In the genomic region with DNA sequence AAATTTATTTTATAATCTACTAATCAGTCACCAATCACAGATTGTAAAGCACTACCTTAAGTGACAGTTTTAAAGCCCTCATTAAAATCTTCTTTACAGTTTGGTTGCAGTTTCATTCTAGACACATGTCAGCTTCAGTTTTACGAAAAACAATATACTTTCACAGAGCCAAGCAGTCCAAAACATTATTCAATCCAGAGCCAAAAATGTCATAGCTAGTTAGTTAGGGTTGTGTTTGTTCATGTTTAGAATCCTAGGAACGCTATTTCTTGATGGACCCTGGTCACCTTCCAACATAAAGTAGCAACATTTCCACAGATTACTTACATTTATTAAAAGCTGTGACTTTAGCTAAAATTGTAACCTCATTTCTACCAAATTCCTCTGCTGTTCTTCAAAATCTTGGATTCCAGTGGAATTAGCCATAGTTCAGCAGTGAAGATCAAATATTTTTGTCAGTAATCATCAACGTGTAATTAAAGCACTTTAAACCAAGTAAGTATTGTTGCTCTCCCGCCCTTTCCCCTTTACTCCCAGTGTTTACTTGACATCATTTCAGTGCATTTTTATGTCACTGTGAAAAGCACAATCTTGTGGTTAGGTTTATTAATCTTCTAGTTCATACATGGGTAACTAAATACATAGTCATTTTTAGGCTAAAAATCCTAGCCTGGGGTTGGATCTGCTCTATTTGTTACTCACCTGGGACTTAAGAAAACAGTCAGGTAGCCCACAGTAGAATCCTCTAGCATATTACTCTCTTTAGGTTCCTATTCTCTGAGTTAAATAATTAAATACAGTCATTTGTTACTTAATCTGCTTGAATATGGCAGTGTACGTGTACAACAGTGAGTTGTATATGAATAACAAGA, we compare ENCODE assay signal across 14 cellular contexts.
DNase-seq lines count a peak whose midpoint lies in the region; ATAC-seq, FAIRE-seq and TF ChIP-seq lines count a peak whose summit lies in the region.
"Had no signal": no experiment of that assay in that cellular context is flagged by ENCODE, and none has a peak within 500 bp of the region (broad histone marks: within the 10 kb centered on the region; RNA-seq: fewer than 3 reads in every experiment).

No MANE protein-coding gene starts in this region.

- no peaks in the 10 kb centered on the region for H3K36me3 Mint-ChIP-seq in activated T-cell treated with anti-CD3 and anti-CD28 coated beads, Interleukin-2, amount 50 U/mL, for 72 hours (ENCODE audit: insufficient read depth in 2 of 2)
- peaks cover 20% of the 10 kb centered on the region for H3K36me3 Mint-ChIP-seq in activated T-cell treated with anti-CD3 and anti-CD28 coated beads, Interleukin-2, amount 50 U/mL, for 24 hours (ENCODE audit: low read depth)
- H3K36me3 Mint-ChIP-seq: activated naive CD8-positive, alpha-beta T cell had no signal

- no peak for TF ChIP-seq CTCF in foreskin fibroblast (IDR thresholded peaks at IDR 0.05; ENCODE audit: low read depth, low read length)

- H3K4me3 Mint-ChIP-seq in activated T-cell treated with anti-CD3 and anti-CD28 coated beads, Interleukin-2, amount 50 U/mL, for 72 hours = no peak overlapping the region
- H3K4me3 Mint-ChIP-seq in activated T-cell treated with anti-CD3 and anti-CD28 coated beads, Interleukin-2, amount 50 U/mL, for 24 hours = no peak overlapping the region
- H3K4me3 Mint-ChIP-seq: activated CD4-positive, alpha-beta T cell treated with anti-CD3 and anti-CD28 coated beads, Interleukin-2, amount 10 ng/mL, durations not matched to agents 7 days and 5 days; activated naive CD8-positive, alpha-beta T cell had no signal

- no peaks in the 10 kb centered on the region for H3K27me3 Mint-ChIP-seq in activated T-cell treated with anti-CD3 and anti-CD28 coated beads, Interleukin-2, amount 50 U/mL, for 72 hours (ENCODE audit: low read depth)
- H3K27me3 Mint-ChIP-seq in activated T-cell treated with anti-CD3 and anti-CD28 coated beads, Interleukin-2, amount 50 U/mL, for 24 hours = no peaks in the 10 kb centered on the region
- H3K27me3 Mint-ChIP-seq: activated CD4-positive, alpha-beta T cell treated with anti-CD3 and anti-CD28 coated beads, Interleukin-2, amount 10 ng/mL, durations not matched to agents 7 days and 5 days; activated naive CD8-positive, alpha-beta T cell had no signal

- peaks cover 18% of the 10 kb centered on the region for H3K4me1 Mint-ChIP-seq in activated T-cell treated with anti-CD3 and anti-CD28 coated beads, Interleukin-2, amount 50 U/mL, for 72 hours (ENCODE audit: low read depth)
- peaks cover 59% of the 10 kb centered on the region for H3K4me1 Mint-ChIP-seq in activated T-cell treated with anti-CD3 and anti-CD28 coated beads, Interleukin-2, amount 50 U/mL, for 24 hours (ENCODE audit: low read depth)

- FAIRE-seq in urothelium cell line (lab: Jason Lieb, UNC) = no peak

- no peak for DNase-seq in activated T-cell treated with anti-CD3 and anti-CD28 coated beads, Interleukin-2, amount 50 U/mL, for 72 hours
- DNase-seq in activated T-cell treated with anti-CD3 and anti-CD28 coated beads, Interleukin-2, amount 50 U/mL, for 24 hours = no peak
- DNase-seq in foreskin fibroblast (peak; percentile 37 to 67), urothelium cell line (ENCODE audit: low spot score) (peak; percentile 6), NCI-H526 treated with DMSO at 0.1 percent for 48 hours (lab: John Stamatoyannopoulos, UW) (no peak), NCI-H446 (lab: John Stamatoyannopoulos, UW) (no peak), NCI-H524 (lab: John Stamatoyannopoulos, UW) (no peak)
- DNase-seq: activated CD4-positive, alpha-beta T cell treated with anti-CD3 and anti-CD28 coated beads, Interleukin-2, amount 10 ng/mL, durations not matched to agents 7 days and 5 days; esophagus squamous epithelium; mesendoderm; NCI-H2107 had no signal

- H3K4me3 ChIP-seq in foreskin fibroblast (ENCODE audit: low read depth in 1 of 2, low read length in 2 of 2) = no peak overlapping the region
- H3K4me3 ChIP-seq: esophagus squamous epithelium, SK-N-MC had no signal

- ATAC-seq in activated T-cell treated with anti-CD3 and anti-CD28 coated beads, Interleukin-2, amount 50 U/mL, for 72 hours (replicated peaks in 1 of 2) = no peak
- ATAC-seq in SK-N-SH treated with all-trans-retinoic acid at 6 μM for 48 hours = peak; percentile 83

- H3K9me3 Mint-ChIP-seq in activated T-cell treated with anti-CD3 and anti-CD28 coated beads, Interleukin-2, amount 50 U/mL, for 72 hours = no peaks in the 10 kb centered on the region
- no peaks in the 10 kb centered on the region for H3K9me3 Mint-ChIP-seq in activated T-cell treated with anti-CD3 and anti-CD28 coated beads, Interleukin-2, amount 50 U/mL, for 24 hours
- H3K9me3 Mint-ChIP-seq: activated CD4-positive, alpha-beta T cell treated with anti-CD3 and anti-CD28 coated beads, Interleukin-2, amount 10 ng/mL, durations not matched to agents 7 days and 5 days had no signal

- H3K27ac Mint-ChIP-seq in activated T-cell treated with anti-CD3 and anti-CD28 coated beads, Interleukin-2, amount 50 U/mL, for 72 hours = peak overlapping the region; percentile 71
- H3K27ac Mint-ChIP-seq in activated T-cell treated with anti-CD3 and anti-CD28 coated beads, Interleukin-2, amount 50 U/mL, for 24 hours = no peak overlapping the region
- H3K27ac Mint-ChIP-seq: activated CD4-positive, alpha-beta T cell treated with anti-CD3 and anti-CD28 coated beads, Interleukin-2, amount 10 ng/mL, durations not matched to agents 7 days and 5 days; activated naive CD8-positive, alpha-beta T cell had no signal

TF ChIP-seq in SK-N-SH treated with all-trans-retinoic acid at 6 μM for 48 hours, 23 proteins besides CTCF, POLR2A, EP300 and RAD21:
- TF ChIP-seq SNAI2 (CRISPR knock-in tag; IDR thresholded peaks at IDR 0.05) = no peak
- TF ChIP-seq ISL1 (CRISPR knock-in tag; IDR thresholded peaks at IDR 0.05) = no peak
- no peak for TF ChIP-seq OSR1 (CRISPR knock-in tag; IDR thresholded peaks at IDR 0.05)
- TF ChIP-seq, protein P1, sequence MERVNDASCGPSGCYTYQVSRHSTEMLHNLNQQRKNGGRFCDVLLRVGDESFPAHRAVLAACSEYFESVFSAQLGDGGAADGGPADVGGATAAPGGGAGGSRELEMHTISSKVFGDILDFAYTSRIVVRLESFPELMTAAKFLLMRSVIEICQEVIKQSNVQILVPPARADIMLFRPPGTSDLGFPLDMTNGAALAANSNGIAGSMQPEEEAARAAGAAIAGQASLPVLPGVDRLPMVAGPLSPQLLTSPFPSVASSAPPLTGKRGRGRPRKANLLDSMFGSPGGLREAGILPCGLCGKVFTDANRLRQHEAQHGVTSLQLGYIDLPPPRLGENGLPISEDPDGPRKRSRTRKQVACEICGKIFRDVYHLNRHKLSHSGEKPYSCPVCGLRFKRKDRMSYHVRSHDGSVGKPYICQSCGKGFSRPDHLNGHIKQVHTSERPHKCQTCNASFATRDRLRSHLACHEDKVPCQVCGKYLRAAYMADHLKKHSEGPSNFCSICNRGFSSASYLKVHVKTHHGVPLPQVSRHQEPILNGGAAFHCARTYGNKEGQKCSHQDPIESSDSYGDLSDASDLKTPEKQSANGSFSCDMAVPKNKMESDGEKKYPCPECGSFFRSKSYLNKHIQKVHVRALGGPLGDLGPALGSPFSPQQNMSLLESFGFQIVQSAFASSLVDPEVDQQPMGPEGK (CRISPR knock-in tag; IDR thresholded peaks at IDR 0.05; ENCODE audit: borderline replicate concordance) = no peak
- TF ChIP-seq RARB (CRISPR knock-in tag; IDR thresholded peaks at IDR 0.05) = no peak
- no peak for TF ChIP-seq CREB5 (CRISPR knock-in tag; IDR thresholded peaks at IDR 0.05; ENCODE audit: low read depth)
- no peak for TF ChIP-seq ZC3H10 (CRISPR knock-in tag; IDR thresholded peaks at IDR 0.05)
- no peak for TF ChIP-seq GLIS3 (CRISPR knock-in tag; IDR thresholded peaks at IDR 0.05)
- TF ChIP-seq ZFP30 (CRISPR knock-in tag; IDR thresholded peaks at IDR 0.05) = no peak
- no peak for TF ChIP-seq ZNF565 (CRISPR knock-in tag; conservative IDR thresholded peaks at IDR 0.05; ENCODE audit: low read depth)
- no peak for TF ChIP-seq ARNTL (CRISPR knock-in tag; IDR thresholded peaks at IDR 0.05; ENCODE audit: borderline replicate concordance, low read depth)
- TF ChIP-seq, protein P2, sequence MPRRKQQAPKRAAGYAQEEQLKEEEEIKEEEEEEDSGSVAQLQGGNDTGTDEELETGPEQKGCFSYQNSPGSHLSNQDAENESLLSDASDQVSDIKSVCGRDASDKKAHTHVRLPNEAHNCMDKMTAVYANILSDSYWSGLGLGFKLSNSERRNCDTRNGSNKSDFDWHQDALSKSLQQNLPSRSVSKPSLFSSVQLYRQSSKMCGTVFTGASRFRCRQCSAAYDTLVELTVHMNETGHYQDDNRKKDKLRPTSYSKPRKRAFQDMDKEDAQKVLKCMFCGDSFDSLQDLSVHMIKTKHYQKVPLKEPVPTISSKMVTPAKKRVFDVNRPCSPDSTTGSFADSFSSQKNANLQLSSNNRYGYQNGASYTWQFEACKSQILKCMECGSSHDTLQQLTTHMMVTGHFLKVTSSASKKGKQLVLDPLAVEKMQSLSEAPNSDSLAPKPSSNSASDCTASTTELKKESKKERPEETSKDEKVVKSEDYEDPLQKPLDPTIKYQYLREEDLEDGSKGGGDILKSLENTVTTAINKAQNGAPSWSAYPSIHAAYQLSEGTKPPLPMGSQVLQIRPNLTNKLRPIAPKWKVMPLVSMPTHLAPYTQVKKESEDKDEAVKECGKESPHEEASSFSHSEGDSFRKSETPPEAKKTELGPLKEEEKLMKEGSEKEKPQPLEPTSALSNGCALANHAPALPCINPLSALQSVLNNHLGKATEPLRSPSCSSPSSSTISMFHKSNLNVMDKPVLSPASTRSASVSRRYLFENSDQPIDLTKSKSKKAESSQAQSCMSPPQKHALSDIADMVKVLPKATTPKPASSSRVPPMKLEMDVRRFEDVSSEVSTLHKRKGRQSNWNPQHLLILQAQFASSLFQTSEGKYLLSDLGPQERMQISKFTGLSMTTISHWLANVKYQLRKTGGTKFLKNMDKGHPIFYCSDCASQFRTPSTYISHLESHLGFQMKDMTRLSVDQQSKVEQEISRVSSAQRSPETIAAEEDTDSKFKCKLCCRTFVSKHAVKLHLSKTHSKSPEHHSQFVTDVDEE (CRISPR knock-in tag; IDR thresholded peaks at IDR 0.05) = no peak
TF ChIP-seq in SK-N-SH treated with all-trans-retinoic acid at 6 μM for 48 hours: peak in this region for 0.

Comparison
In these comparisons a context has a peak if more than half of its experiments do, and no peak if none do; other contexts are left out.
1. DNase-seq: peak in foreskin fibroblast (2 of 2) and urothelium cell line (single experiment); none in activated T-cell treated with anti-CD3 and anti-CD28 coated beads, Interleukin-2, amount 50 U/mL, for 72 hours (0 of 2), activated T-cell treated with anti-CD3 and anti-CD28 coated beads, Interleukin-2, amount 50 U/mL, for 24 hours (single experiment), NCI-H526 treated with DMSO at 0.1 percent for 48 hours (single experiment), NCI-H446 (0 of 2) and NCI-H524 (0 of 2).